In genomic region chr11:19935507-19935906, GRCh38 we compare ENCODE assay signal across 14 cellular contexts.
DNase-seq lines count a peak whose midpoint lies in the region; ATAC-seq and TF ChIP-seq lines count a peak whose summit lies in the region.
"Had no signal": no experiment of that assay in that cellular context is flagged by ENCODE, and none has a peak within 500 bp of the region (broad histone marks: within the 10 kb centered on the region; RNA-seq: fewer than 3 reads in every experiment).

No MANE protein-coding gene starts in this region.

- H3K4me1 ChIP-seq in HUES48 (ENCODE audit: control insufficient read depth, insufficient read depth, low read length): peaks cover 8% of the 10 kb centered on the region
- peaks cover 0 to 29% (median 7%) of the 10 kb centered on the region in 4 donors for H3K4me1 ChIP-seq in stomach
- H3K4me1 ChIP-seq: BE2C had no signal

- no peaks in the 10 kb centered on the region for H3K4me1 Mint-ChIP-seq in activated CD4-positive, alpha-beta T cell treated with anti-CD3 and anti-CD28 coated beads for 36 hours
- H3K4me1 Mint-ChIP-seq: activated CD4-positive, alpha-beta T cell treated with anti-CD3 and anti-CD28 coated beads, Interleukin-2, amount 10 ng/mL, durations not matched to agents 24 days and 14 days had no signal

- no peak for TF ChIP-seq CTCF in astrocyte of the spinal cord (IDR thresholded peaks at IDR 0.05; ENCODE audit: low read depth, low read length)
- TF ChIP-seq CTCF in stomach (IDR thresholded peaks at IDR 0.05): no peak

- 72 to 79% (median 73%) methylated on average over 4 of the region's 4 CpGs for WGBS in stomach, 5 donors

- no peak overlapping the region for H3K4me3 ChIP-seq in HUES48 (ENCODE audit: low read depth, low read length)
- H3K4me3 ChIP-seq in astrocyte of the spinal cord (ENCODE audit: low read depth, low read length): no peak overlapping the region
- no peak overlapping the region for H3K4me3 ChIP-seq in stomach
- H3K4me3 ChIP-seq: pancreas, upper lobe of left lung had no signal

- no peak overlapping the region for H3K9ac ChIP-seq in HUES48 (ENCODE audit: low read depth, low read length)

- H3K27me3 ChIP-seq in HUES48 (ENCODE audit: control insufficient read depth, insufficient read depth, low read length) (no peaks in the 10 kb centered on the region), stomach (no peaks in the 10 kb centered on the region)
- H3K27me3 ChIP-seq: BE2C, pancreas, upper lobe of left lung had no signal

- H3K9me3 ChIP-seq in HUES48 (ENCODE audit: control insufficient read depth, insufficient read depth, low read length) (no peaks in the 10 kb centered on the region), stomach (no peaks in the 10 kb centered on the region)
- H3K9me3 ChIP-seq: BE2C, pancreas, upper lobe of left lung had no signal

- intact Hi-C loops in activated CD4-positive, alpha-beta T cell treated with anti-CD3 and anti-CD28 coated beads for 36 hours (cut with DNase I, micrococcal nuclease): loop anchor here in 1 of 2 experiments (5.0 kb wide), 1 partner anchor 197 kb away; no protein-coding TSS in a partner anchor
- intact Hi-C loops in stomach (cut with DNase I; ENCODE audit: low total_unique reads): no loop called here

- H3K27ac ChIP-seq in HUES48 (ENCODE audit: low read depth, low read length) (peak overlapping the region; percentile 46), stomach (no peak overlapping the region)
- H3K27ac ChIP-seq: pancreas, upper lobe of left lung had no signal

- H3K27me3 Mint-ChIP-seq in activated CD4-positive, alpha-beta T cell treated with anti-CD3 and anti-CD28 coated beads for 36 hours: peaks cover 3% of the 10 kb centered on the region
- H3K27me3 Mint-ChIP-seq: activated CD4-positive, alpha-beta T cell treated with anti-CD3 and anti-CD28 coated beads, Interleukin-2, amount 10 ng/mL, durations not matched to agents 24 days and 14 days had no signal

- H3K27ac Mint-ChIP-seq in activated CD4-positive, alpha-beta T cell treated with anti-CD3 and anti-CD28 coated beads for 36 hours: no peak overlapping the region
- H3K27ac Mint-ChIP-seq: activated CD4-positive, alpha-beta T cell treated with anti-CD3 and anti-CD28 coated beads, Interleukin-2, amount 10 ng/mL, durations not matched to agents 24 days and 14 days; activated naive CD8-positive, alpha-beta T cell had no signal

- no peaks in the 10 kb centered on the region for H3K36me3 Mint-ChIP-seq in activated CD4-positive, alpha-beta T cell treated with anti-CD3 and anti-CD28 coated beads for 36 hours (ENCODE audit: low read depth)
- H3K36me3 Mint-ChIP-seq: activated naive CD8-positive, alpha-beta T cell had no signal

- H3K9me3 Mint-ChIP-seq in activated CD4-positive, alpha-beta T cell treated with anti-CD3 and anti-CD28 coated beads for 36 hours (ENCODE audit: low read depth): no peaks in the 10 kb centered on the region
- H3K9me3 Mint-ChIP-seq: activated CD4-positive, alpha-beta T cell treated with anti-CD3 and anti-CD28 coated beads, Interleukin-2, amount 10 ng/mL, durations not matched to agents 24 days and 14 days had no signal

- H3K36me3 ChIP-seq in HUES48 (ENCODE audit: control insufficient read depth, insufficient read depth, low read length): peaks cover 44% of the 10 kb centered on the region
- peaks cover 10 to 39% (median 32%) of the 10 kb centered on the region in 4 donors for H3K36me3 ChIP-seq in stomach
- H3K36me3 ChIP-seq: BE2C had no signal

- DNase-seq in AG08396 (ENCODE audit: low spot score) (peak; percentile 54), astrocyte of the spinal cord (ENCODE audit: low read depth, low spot score) (peak; percentile 82), kidney tubule cell (ENCODE audit: low spot score) (peak; percentile 58), NCI-H345 treated with DMSO at 0.1 percent for 48 hours (lab: John Stamatoyannopoulos, UW; ENCODE audit: unreplicated experiment) (no peak), stomach (no peak), activated T-cell treated with anti-CD3 and anti-CD28 coated beads for 4 hours (no peak)
- DNase-seq in activated CD4-positive, alpha-beta T cell treated with anti-CD3 and anti-CD28 coated beads for 36 hours: no peak
- DNase-seq: activated CD4-positive, alpha-beta T cell treated with anti-CD3 and anti-CD28 coated beads, Interleukin-2, amount 10 ng/mL, durations not matched to agents 24 days and 14 days; BE2C; NCI-H2171; pancreas; upper lobe of left lung had no signal

- no peak for TF ChIP-seq EP300 in stomach (IDR thresholded peaks at IDR 0.05)

- CTCF ChIA-PET in activated CD4-positive, alpha-beta T cell treated with anti-CD3 and anti-CD28 coated beads for 36 hours (lab: Charles Lee): interaction anchor here (0.6 to 1.3 kb wide), 6 partner anchors 176 to 1112 kb away, joined by 3 to 5 read pairs (median 4); no protein-coding TSS in a partner anchor

- H3K4me3 Mint-ChIP-seq in activated CD4-positive, alpha-beta T cell treated with anti-CD3 and anti-CD28 coated beads for 36 hours: no peak overlapping the region
- H3K4me3 Mint-ChIP-seq: activated CD4-positive, alpha-beta T cell treated with anti-CD3 and anti-CD28 coated beads, Interleukin-2, amount 10 ng/mL, durations not matched to agents 24 days and 14 days; activated naive CD8-positive, alpha-beta T cell had no signal

- no peak for TF ChIP-seq POLR2A in stomach (IDR thresholded peaks at IDR 0.05)

- POLR2A ChIA-PET in activated CD4-positive, alpha-beta T cell treated with anti-CD3 and anti-CD28 coated beads for 36 hours (lab: Charles Lee): no interaction called here

- in situ Hi-C loops in astrocyte of the spinal cord (cut with HindIII; ENCODE audit: low sequenced_read_pairs): no loop called here

- no peak for ATAC-seq in activated CD4-positive, alpha-beta T cell treated with anti-CD3 and anti-CD28 coated beads for 36 hours

Comparison
In these comparisons a context has a peak if more than half of its experiments do, and no peak if none do; other contexts are left out.
1. DNase-seq: peak in AG08396 (single experiment), astrocyte of the spinal cord (single experiment) and kidney tubule cell (single experiment); none in NCI-H345 treated with DMSO at 0.1 percent for 48 hours (single experiment), activated CD4-positive, alpha-beta T cell treated with anti-CD3 and anti-CD28 coated beads for 36 hours (single experiment), stomach (single experiment) and activated T-cell treated with anti-CD3 and anti-CD28 coated beads for 4 hours (single experiment).